8 cellular contexts compared by ENCODE assay signal in the genomic region with DNA sequence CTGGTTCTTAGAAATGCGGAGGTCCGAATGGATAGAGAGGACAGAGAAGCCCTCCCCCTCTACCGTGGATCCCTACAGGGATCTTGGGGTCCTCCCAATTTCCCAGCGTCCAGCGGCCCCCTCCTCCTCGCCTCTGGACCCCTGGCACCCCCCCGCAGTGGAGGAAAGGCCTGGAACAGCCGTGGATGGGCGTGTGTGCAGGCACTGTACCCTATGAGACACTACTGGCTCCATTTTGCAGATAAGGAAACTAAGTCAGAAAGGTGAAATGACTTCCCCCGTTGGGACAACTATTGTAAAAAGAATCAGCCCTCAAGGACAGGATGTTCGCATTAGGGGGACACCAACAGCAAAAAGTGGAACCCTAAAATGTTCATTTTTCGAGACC. TPM values are rescaled to one million over a fixed set of nuclear protein-coding genes. Genes with fewer than 3 reads are reported as not detected.
A peak's percentile ranks its signal among the peaks of the same experiment; 100 is the strongest.
DNase-seq lines count a peak whose midpoint lies in the region; ATAC-seq and TF ChIP-seq lines count a peak whose summit lies in the region.

No MANE protein-coding gene starts in this region.

- H3K4me1 ChIP-seq in Karpas-422 (ENCODE audit: low read length) (peaks cover 45% of the 10 kb centered on the region), aorta (ENCODE audit: control insufficient read depth in 1 of 2, insufficient read depth in 2 of 2, low read length in 2 of 2) (no peaks in the 10 kb centered on the region)

- TF ChIP-seq CTCF in AG09309 (IDR thresholded peaks at IDR 0.05; ENCODE audit: control insufficient read depth, insufficient read depth, low read depth, low read length, missing control alignments) = no peak
- no peak for TF ChIP-seq CTCF in dorsolateral prefrontal cortex (IDR thresholded peaks at IDR 0.05 in 54 of 56, conservative IDR thresholded peaks at IDR 0.05 in 2 of 56; ENCODE audit: low read depth in 1 of 56, partially characterized antibody in 56 of 56)
- no peak for TF ChIP-seq CTCF in nephron (IDR thresholded peaks at IDR 0.05; ENCODE audit: unreplicated experiment in 3 of 3)

- ATAC-seq in aorta (ENCODE audit: low FRiP score) = no peak
- no peak for ATAC-seq in HG03432 (IDR thresholded peaks at IDR 0.05; ENCODE audit: unreplicated experiment)

- peak overlapping the region; percentile 41 to 58 (median 52) for H3K27ac Mint-ChIP-seq in nephron

- peaks cover 27% of the 10 kb centered on the region for H3K4me1 Mint-ChIP-seq in nephron

- H3K9me2 ChIP-seq in Karpas-422 (replicated peaks; ENCODE audit: insufficient read depth, low read length) = no peaks in the 10 kb centered on the region

- H2AFZ ChIP-seq in Karpas-422 (ENCODE audit: low read length) = no peak overlapping the region

- H3K36me3 Mint-ChIP-seq in nephron (ENCODE audit: low read depth) = no peaks in the 10 kb centered on the region

- H3K27ac ChIP-seq in Karpas-422 (ENCODE audit: low read length) = no peak overlapping the region
- peak overlapping the region in 58 of 59 donors; percentile 81 to 99 (median 96) for H3K27ac ChIP-seq in dorsolateral prefrontal cortex
- no peak overlapping the region for H3K27ac ChIP-seq in aorta (ENCODE audit: low read depth in 1 of 2, low read length in 2 of 2)

- H3K4me3 Mint-ChIP-seq in nephron = peak overlapping the region; percentile 66 to 83 (median 70)

- H3K4me3 ChIP-seq in AG09309 (ENCODE audit: control insufficient read depth, low read depth, low read length) (peak overlapping the region; percentile 50; the same call in 1 of the 2 replicates), Karpas-422 (ENCODE audit: low read length) (peak overlapping the region; percentile 72), dorsolateral prefrontal cortex (peak overlapping the region in 58 of 59 donors; percentile 56 to 96 (median 80)), aorta (ENCODE audit: low read length in 2 of 2) (no peak overlapping the region)

- no peaks in the 10 kb centered on the region; the same call in 1 of the 2 replicates for H3K36me3 ChIP-seq in Karpas-422 (ENCODE audit: insufficient read depth, low read length)
- H3K36me3 ChIP-seq in aorta (ENCODE audit: control insufficient read depth in 1 of 2, insufficient read depth in 2 of 2, low read length in 1 of 2) = no peaks in the 10 kb centered on the region

- WGBS in aorta, 2 donors = 33 to 35% methylated on average over 12 of the region's 12 CpGs

- H3K27me3 ChIP-seq in Karpas-422 (ENCODE audit: low read length) = no peaks in the 10 kb centered on the region
- H3K27me3 ChIP-seq in dorsolateral prefrontal cortex = no peaks in the 10 kb centered on the region
- peaks cover 0 to 2% of the 10 kb centered on the region in 2 donors for H3K27me3 ChIP-seq in aorta (ENCODE audit: control insufficient read depth in 1 of 2, insufficient read depth in 2 of 2, low read length in 1 of 2)

- intact Hi-C loops in dorsolateral prefrontal cortex (cut with DNase I) = loop anchor here in 1 of 2 donors (2.0 to 10.0 kb wide), 3 partner anchors 44 to 870 kb away; no protein-coding TSS in a partner anchor
- intact Hi-C loops in aorta (cut with DNase I) = loop anchor here in 1 of 2 donors (10.0 kb wide), 1 partner anchor 870 kb away; no protein-coding TSS in a partner anchor

- peak overlapping the region; percentile 89 for H3K4me2 ChIP-seq in Karpas-422 (ENCODE audit: low read depth, low read length, poor library complexity, severe bottlenecking)

- H3K9ac ChIP-seq in Karpas-422 (ENCODE audit: low read length) = peak overlapping the region; percentile 73; the same call in 1 of the 2 replicates

- peaks cover 19% of the 10 kb centered on the region for H4K20me1 ChIP-seq in Karpas-422 (ENCODE audit: insufficient read depth, low read depth, low read length)

- DNase-seq in AG09309 (ENCODE audit: low read depth) (no peak), Karpas-422 (no peak), dorsolateral prefrontal cortex (no peak), aorta (no peak), HuH-7 (ENCODE audit: low spot score) (no peak), GDM1 (lab: John Stamatoyannopoulos, UW) (no peak)

- no peaks in the 10 kb centered on the region for H3K9me3 ChIP-seq in Karpas-422 (ENCODE audit: low read length)
- no peaks in the 10 kb centered on the region for H3K9me3 ChIP-seq in aorta (ENCODE audit: control insufficient read depth, low read length)

- H3K27me3 Mint-ChIP-seq in nephron (ENCODE audit: low read depth) = peaks cover 6% of the 10 kb centered on the region

- peaks cover 35% of the 10 kb centered on the region for H3K79me2 ChIP-seq in Karpas-422 (ENCODE audit: low read length)

- H3K9me3 Mint-ChIP-seq in nephron = no peaks in the 10 kb centered on the region

RNA-seq across cellular contexts. Expression of a gene that starts 0.9 kb away (rescaled TPM):
- 52.0 and 77.7 TPM in 2 replicates for total RNA-seq in Karpas-422 (2014; rRNA removed; shearing (Covaris generic); ENCODE audit: low replicate concordance)
- total RNA-seq in dorsolateral prefrontal cortex = 100 to 1,000 TPM; 260 to 770 (median 557) TPM
- 100 to 1,000 TPM in 1 of 2 donors, 10 to 100 TPM in 1; 85.3 to 113 TPM for total RNA-seq in aorta
- 10 to 100 TPM; 17.0 to 63.3 TPM for polyA plus RNA-seq in aorta

Comparison
In these comparisons a context has a peak if more than half of its experiments do, and no peak if none do; other contexts are left out.
1. H3K4me3 ChIP-seq: peak in AG09309 (single experiment), Karpas-422 (single experiment) and dorsolateral prefrontal cortex (58 of 59); none in aorta (0 of 2).
2. H3K27ac ChIP-seq: peak in dorsolateral prefrontal cortex (58 of 59); none in Karpas-422 (single experiment) and aorta (0 of 2).